Comparison of ENCODE assay signal across 1 cellular context in the genomic region with DNA sequence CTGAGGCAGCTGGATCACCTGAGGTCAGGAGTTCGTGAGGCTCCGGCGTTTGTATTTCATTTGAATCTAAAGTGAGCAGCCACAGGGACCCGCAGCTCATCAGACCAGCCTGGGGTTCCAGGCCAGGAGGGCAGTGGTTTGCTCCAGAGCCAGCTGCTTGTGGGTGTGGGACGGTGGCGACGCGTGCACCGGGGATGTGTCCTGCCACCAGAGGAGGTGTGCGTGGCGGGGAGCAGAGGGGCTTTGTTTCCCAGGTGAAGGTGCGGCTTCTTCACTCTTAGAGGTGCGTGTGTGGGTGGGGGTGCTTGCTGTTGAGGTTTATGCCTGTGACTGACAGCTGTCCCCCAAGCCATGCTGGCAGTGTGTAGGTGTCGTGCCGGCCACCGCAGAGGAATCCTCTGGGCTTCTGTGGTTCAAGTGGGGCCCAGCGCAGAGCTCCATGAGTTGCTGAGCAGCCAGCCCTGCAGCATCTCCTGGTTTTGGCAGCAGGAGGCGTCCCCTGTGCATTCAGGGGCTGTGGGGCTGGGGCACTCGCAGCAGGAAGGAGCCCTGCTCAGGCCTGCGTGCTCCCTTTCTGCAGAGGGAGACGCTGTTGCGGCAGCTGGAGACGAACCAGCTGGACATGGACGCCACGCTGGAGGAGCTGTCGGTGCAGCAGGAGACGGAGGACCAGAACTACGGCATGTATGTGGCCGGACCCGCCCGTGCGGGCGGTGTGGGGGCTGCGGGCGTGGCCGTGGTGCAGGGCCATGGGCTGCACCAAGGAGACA.
TF ChIP-seq lines count a peak whose summit lies in the region.

No MANE protein-coding gene starts in this region.

TF ChIP-seq in HEK293, 187 proteins besides CTCF, POLR2A, EP300 and RAD21 (continued from another document):
- no peak for TF ChIP-seq ZNF76 (tag by site-specific recombination; IDR thresholded peaks at IDR 0.05; ENCODE audit: borderline replicate concordance, low read depth)
- 0 out of 2 replicates have a peak, but pooled peaks have one; percentile 34 for TF ChIP-seq ZNF600 (tag by site-specific recombination; IDR thresholded peaks at IDR 0.05)
- TF ChIP-seq ZNF169 (tag by site-specific recombination; IDR thresholded peaks at IDR 0.05), result no peak
- no peak for TF ChIP-seq ZNF16 (tag by site-specific recombination; IDR thresholded peaks at IDR 0.05; ENCODE audit: low read depth)
- no peak for TF ChIP-seq ZFP3 (tag by site-specific recombination; IDR thresholded peaks at IDR 0.05; ENCODE audit: low read depth)
- no peak for TF ChIP-seq ZNF423 (tag by site-specific recombination; IDR thresholded peaks at IDR 0.05)
- no peak for TF ChIP-seq ZNF521 (tag by site-specific recombination; IDR thresholded peaks at IDR 0.05)
- no peak for TF ChIP-seq ZNF175 (tag by site-specific recombination; IDR thresholded peaks at IDR 0.05)
- TF ChIP-seq ZNF416 (tag by site-specific recombination; IDR thresholded peaks at IDR 0.05), result no peak
- no peak for TF ChIP-seq ZNF544 (tag by site-specific recombination; IDR thresholded peaks at IDR 0.05)
- no peak for TF ChIP-seq ZNF501 (tag by site-specific recombination; IDR thresholded peaks at IDR 0.05)
- TF ChIP-seq, protein P1, sequence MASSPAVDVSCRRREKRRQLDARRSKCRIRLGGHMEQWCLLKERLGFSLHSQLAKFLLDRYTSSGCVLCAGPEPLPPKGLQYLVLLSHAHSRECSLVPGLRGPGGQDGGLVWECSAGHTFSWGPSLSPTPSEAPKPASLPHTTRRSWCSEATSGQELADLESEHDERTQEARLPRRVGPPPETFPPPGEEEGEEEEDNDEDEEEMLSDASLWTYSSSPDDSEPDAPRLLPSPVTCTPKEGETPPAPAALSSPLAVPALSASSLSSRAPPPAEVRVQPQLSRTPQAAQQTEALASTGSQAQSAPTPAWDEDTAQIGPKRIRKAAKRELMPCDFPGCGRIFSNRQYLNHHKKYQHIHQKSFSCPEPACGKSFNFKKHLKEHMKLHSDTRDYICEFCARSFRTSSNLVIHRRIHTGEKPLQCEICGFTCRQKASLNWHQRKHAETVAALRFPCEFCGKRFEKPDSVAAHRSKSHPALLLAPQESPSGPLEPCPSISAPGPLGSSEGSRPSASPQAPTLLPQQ (tag by site-specific recombination; IDR thresholded peaks at IDR 0.05), result 0 out of 2 replicates have a peak, but pooled peaks have one; percentile 25
- no peak for TF ChIP-seq ZNF394 (tag by site-specific recombination; IDR thresholded peaks at IDR 0.05; ENCODE audit: borderline replicate concordance)
- no peak for TF ChIP-seq ZNF433 (tag by site-specific recombination; IDR thresholded peaks at IDR 0.05; ENCODE audit: low read depth)
- TF ChIP-seq ZBTB7A (tag by site-specific recombination; IDR thresholded peaks at IDR 0.05; ENCODE audit: low read depth), result no peak
- peak; percentile 86; the same call in 1 of the 2 replicates for TF ChIP-seq KLF8 (tag by site-specific recombination; IDR thresholded peaks at IDR 0.05)
- TF ChIP-seq REPIN1 (tag by site-specific recombination; IDR thresholded peaks at IDR 0.05; ENCODE audit: low read depth), result no peak
- TF ChIP-seq ZNF18 (tag by site-specific recombination; IDR thresholded peaks at IDR 0.05), result no peak
- TF ChIP-seq ZXDB (tag by site-specific recombination; IDR thresholded peaks at IDR 0.05), result no peak
- TF ChIP-seq KLF1 (tag by site-specific recombination; IDR thresholded peaks at IDR 0.05), result peak; percentile 97
- no peak for TF ChIP-seq KLF9 (tag by site-specific recombination; IDR thresholded peaks at IDR 0.05; ENCODE audit: low read depth)
- no peak for TF ChIP-seq HOXC10 (CRISPR knock-in tag; IDR thresholded peaks at IDR 0.05)
- no peak for TF ChIP-seq ZNF791 (tag by site-specific recombination; IDR thresholded peaks at IDR 0.05)
- no peak for TF ChIP-seq ZNF112 (tag by site-specific recombination; IDR thresholded peaks at IDR 0.05)
- TF ChIP-seq ZNF510 (tag by site-specific recombination; IDR thresholded peaks at IDR 0.05; ENCODE audit: insufficient replicate concordance), result no peak
- TF ChIP-seq ZFP69B (tag by site-specific recombination; IDR thresholded peaks at IDR 0.05), result 0 out of 2 replicates have a peak, but pooled peaks have one; percentile 14
- TF ChIP-seq, protein P2, sequence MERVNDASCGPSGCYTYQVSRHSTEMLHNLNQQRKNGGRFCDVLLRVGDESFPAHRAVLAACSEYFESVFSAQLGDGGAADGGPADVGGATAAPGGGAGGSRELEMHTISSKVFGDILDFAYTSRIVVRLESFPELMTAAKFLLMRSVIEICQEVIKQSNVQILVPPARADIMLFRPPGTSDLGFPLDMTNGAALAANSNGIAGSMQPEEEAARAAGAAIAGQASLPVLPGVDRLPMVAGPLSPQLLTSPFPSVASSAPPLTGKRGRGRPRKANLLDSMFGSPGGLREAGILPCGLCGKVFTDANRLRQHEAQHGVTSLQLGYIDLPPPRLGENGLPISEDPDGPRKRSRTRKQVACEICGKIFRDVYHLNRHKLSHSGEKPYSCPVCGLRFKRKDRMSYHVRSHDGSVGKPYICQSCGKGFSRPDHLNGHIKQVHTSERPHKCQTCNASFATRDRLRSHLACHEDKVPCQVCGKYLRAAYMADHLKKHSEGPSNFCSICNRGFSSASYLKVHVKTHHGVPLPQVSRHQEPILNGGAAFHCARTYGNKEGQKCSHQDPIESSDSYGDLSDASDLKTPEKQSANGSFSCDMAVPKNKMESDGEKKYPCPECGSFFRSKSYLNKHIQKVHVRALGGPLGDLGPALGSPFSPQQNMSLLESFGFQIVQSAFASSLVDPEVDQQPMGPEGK (tag by site-specific recombination; IDR thresholded peaks at IDR 0.05), result 0 out of 2 replicates have a peak, but pooled peaks have one; percentile 39
- TF ChIP-seq KLF7 (tag by site-specific recombination; IDR thresholded peaks at IDR 0.05; ENCODE audit: borderline replicate concordance), result 0 out of 2 replicates have a peak, but pooled peaks have one; percentile 19
- TF ChIP-seq ZNF677 (tag by site-specific recombination; IDR thresholded peaks at IDR 0.05), result no peak
- TF ChIP-seq ZNF555 (tag by site-specific recombination; conservative IDR thresholded peaks at IDR 0.05), result no peak
- no peak for TF ChIP-seq ZNF140 (tag by site-specific recombination; IDR thresholded peaks at IDR 0.05)
